ENCODE assay signal across 8 cellular contexts in the genomic region with DNA sequence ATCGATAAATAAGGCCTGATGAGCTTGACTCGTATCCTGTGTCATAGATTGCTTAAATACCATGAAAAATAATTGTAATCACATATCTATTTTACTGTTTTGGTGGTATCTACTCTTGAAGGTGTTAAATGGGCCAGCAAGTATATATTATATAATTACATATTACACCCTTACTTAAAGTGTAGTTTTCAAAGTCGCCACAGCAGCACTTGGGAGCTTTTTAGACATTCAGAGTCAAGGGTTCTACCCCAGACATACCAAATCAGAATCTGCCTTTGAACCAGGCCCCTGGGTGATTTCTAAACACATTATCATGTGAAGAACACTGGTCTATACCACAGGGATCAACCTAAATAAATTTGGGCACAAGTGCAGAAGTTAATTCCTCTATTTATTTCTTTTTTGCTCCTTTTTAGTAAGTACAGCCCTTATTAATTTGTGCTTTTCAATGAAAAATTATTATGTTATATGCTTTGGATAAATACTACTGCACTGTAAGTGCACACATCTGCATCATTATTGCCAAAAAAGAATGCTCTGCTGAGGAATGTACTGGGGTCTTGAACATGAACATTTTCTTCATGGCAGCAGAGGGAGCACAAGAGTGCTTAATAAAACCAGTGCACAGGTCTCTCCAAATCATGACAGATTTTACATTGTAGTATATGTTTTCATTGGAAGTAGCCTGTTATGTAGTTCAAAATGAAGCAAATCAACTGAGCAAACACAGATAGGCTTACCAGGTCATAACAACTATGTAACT. TPM values are rescaled to one million over a fixed set of nuclear protein-coding genes. Genes with fewer than 3 reads are reported as not detected.
DNase-seq lines count a peak whose midpoint lies in the region; ATAC-seq and TF ChIP-seq lines count a peak whose summit lies in the region.

No MANE protein-coding gene starts in this region.

- H3K9me3 ChIP-seq in liver (ENCODE audit: control insufficient read depth in 4 of 4, low read length in 3 of 4) = no peaks in the 10 kb centered on the region

- H3K9ac ChIP-seq in liver (ENCODE audit: low read depth in 1 of 2, low read length in 2 of 2) = peak overlapping the region in 1 of 2 donors; percentile 98

- H3K27ac ChIP-seq in liver (ENCODE audit: low read depth in 1 of 2, low read length in 2 of 2) = peak overlapping the region in 1 of 2 donors; percentile 94

- H3K27me3 ChIP-seq in liver (ENCODE audit: control insufficient read depth in 4 of 4, insufficient read depth in 4 of 4, low read length in 3 of 4) = no peaks in the 10 kb centered on the region

- H3K4me1 ChIP-seq in liver (ENCODE audit: control insufficient read depth in 4 of 4, insufficient read depth in 4 of 4, low read length in 3 of 4) = peaks cover 4 to 23% (median 10%) of the 10 kb centered on the region in 4 donors

- H3K4me3 Mint-ChIP-seq in activated T-helper 17 cell treated with anti-CD3 and anti-CD28 coated beads, Interleukin-2, amount 50 U/mL, for 72 hours = peak overlapping the region; percentile 93

- H3K4me3 ChIP-seq in HFF-Myc (replicated peaks; ENCODE audit: low read depth, low read length) = peak overlapping the region; percentile 72; the same call in 1 of the 2 replicates
- H3K4me3 ChIP-seq in liver (ENCODE audit: low read depth in 1 of 3, low read length in 3 of 3) = no peak overlapping the region

- peaks cover 36% of the 10 kb centered on the region for H3K36me3 Mint-ChIP-seq in activated T-helper 17 cell treated with anti-CD3 and anti-CD28 coated beads, Interleukin-2, amount 50 U/mL, for 72 hours (ENCODE audit: low read depth)

- WGBS in liver = 39% methylated on average over 3 of the region's 3 CpGs

- no peak for ATAC-seq in activated T-helper 17 cell treated with anti-CD3 and anti-CD28 coated beads, Interleukin-2, amount 50 U/mL, for 72 hours (replicated peaks)
- ATAC-seq in GM18519 (IDR thresholded peaks at IDR 0.05; ENCODE audit: low FRiP score, unreplicated experiment) = no peak

- peak; percentile 80 to 81 for TF ChIP-seq RAD21 in liver (IDR thresholded peaks at IDR 0.05)

- no peaks in the 10 kb centered on the region for H3K9me3 Mint-ChIP-seq in activated T-helper 17 cell treated with anti-CD3 and anti-CD28 coated beads, Interleukin-2, amount 50 U/mL, for 72 hours

- no peaks in the 10 kb centered on the region for H3K27me3 Mint-ChIP-seq in activated T-helper 17 cell treated with anti-CD3 and anti-CD28 coated beads, Interleukin-2, amount 50 U/mL, for 72 hours

- DNase-seq in CD1c-positive myeloid dendritic cell (ENCODE audit: extremely low spot score) (peak; percentile 48), HFF-Myc (ENCODE audit: extremely low read depth, low read depth) (no peak), NCI-H1092 treated with DMSO at 0.1 percent for 48 hours (lab: John Stamatoyannopoulos, UW) (no peak), mucosa of gallbladder (ENCODE audit: low spot score) (no peak)
- no peak for DNase-seq in activated CD4-positive, CD25-positive, alpha-beta regulatory T cell (lab: John Stamatoyannopoulos, UW)

- H3K36me3 ChIP-seq in liver (ENCODE audit: control insufficient read depth in 4 of 4, insufficient read depth in 3 of 4, low read depth in 1 of 4, low read length in 3 of 4) = peaks cover 0 to 5% (median 0%) of the 10 kb centered on the region in 4 donors

- H3K4me1 Mint-ChIP-seq in activated T-helper 17 cell treated with anti-CD3 and anti-CD28 coated beads, Interleukin-2, amount 50 U/mL, for 72 hours = peaks cover 30% of the 10 kb centered on the region

- peak overlapping the region; percentile 97 for H3K27ac Mint-ChIP-seq in activated T-helper 17 cell treated with anti-CD3 and anti-CD28 coated beads, Interleukin-2, amount 50 U/mL, for 72 hours

- TF ChIP-seq CTCF in HFF-Myc (IDR thresholded peaks at IDR 0.05; ENCODE audit: low read depth, low read length, missing control alignments) = peak; percentile 37
- TF ChIP-seq CTCF in liver (IDR thresholded peaks at IDR 0.05; ENCODE audit: low read depth, low read length, missing input control) = peak; percentile 19

TF ChIP-seq in liver, 16 proteins besides CTCF, POLR2A, EP300 and RAD21:
- TF ChIP-seq SP1 (IDR thresholded peaks at IDR 0.05) = no peak
TF ChIP-seq in liver: peak in this region for 0.

RNA-seq across cellular contexts. Expression of a gene that starts 3.1 kb away (rescaled TPM):
- total RNA-seq in activated T-helper 17 cell treated with anti-CD3 and anti-CD28 coated beads, Interleukin-2, amount 50 U/mL, for 72 hours = 100 to 1,000 TPM in 1 of 2 donors, 10 to 100 TPM in 1; 41.0 to 115 TPM
- 10 to 100 TPM in 1 of 2 donors, 1 to 10 TPM in 1; 8.8 to 29.7 TPM for total RNA-seq in liver
- 1 to 10 TPM; 4.3 to 7.5 TPM for polyA plus RNA-seq in liver
- 71.0 TPM for total RNA-seq in mucosa of gallbladder
